ENCODE assay signal across 19 cellular contexts in genomic region chr3:166634091-166634746, GRCh38.
A peak's percentile ranks its signal among the peaks of the same experiment; 100 is the strongest.
DNase-seq lines count a peak whose midpoint lies in the region; ATAC-seq and TF ChIP-seq lines count a peak whose summit lies in the region.
"Had no signal": no experiment of that assay in that cellular context is flagged by ENCODE, and none has a peak within 500 bp of the region (broad histone marks: within the 10 kb centered on the region; RNA-seq: fewer than 3 reads in every experiment).

No MANE protein-coding gene starts in this region.

- no peaks in the 10 kb centered on the region for H4K20me1 ChIP-seq in SU-DHL-6 (ENCODE audit: low read depth, low read length)

- no peak overlapping the region for H3K4me3 ChIP-seq in SU-DHL-6 (ENCODE audit: insufficient read depth, low read length, poor library complexity, severe bottlenecking)
- no peak overlapping the region for H3K4me3 ChIP-seq in colonic mucosa
- H3K4me3 ChIP-seq: Peyer's patch had no signal

- no peaks in the 10 kb centered on the region for H3K4me1 ChIP-seq in colonic mucosa
- H3K4me1 ChIP-seq: BE2C, Peyer's patch had no signal

- H3K79me2 ChIP-seq in SU-DHL-6 (ENCODE audit: insufficient read depth, low read length), result no peaks in the 10 kb centered on the region

- POLR2A ChIA-PET in HEK293T (lab: Yijun Ruan, JAX), result no interaction called here

- no peaks in the 10 kb centered on the region for H3K4me1 Mint-ChIP-seq in activated T-cell treated with anti-CD3 and anti-CD28 coated beads, Interleukin-2, amount 50 U/mL, for 24 hours (ENCODE audit: low read depth)
- H3K4me1 Mint-ChIP-seq: CD4-positive, alpha-beta memory T cell had no signal

- no peak for TF ChIP-seq CTCF in SU-DHL-6 (IDR thresholded peaks at IDR 0.05; ENCODE audit: insufficient read depth, low read length, poor library complexity, severe bottlenecking)
- TF ChIP-seq CTCF in colonic mucosa (IDR thresholded peaks at IDR 0.05), result no peak

- no peaks in the 10 kb centered on the region for H3F3A ChIP-seq in SU-DHL-6 (ENCODE audit: insufficient read depth)

- no peaks in the 10 kb centered on the region for H3K27me3 ChIP-seq in SU-DHL-6 (ENCODE audit: low read length)
- no peaks in the 10 kb centered on the region for H3K27me3 ChIP-seq in colonic mucosa
- H3K27me3 ChIP-seq: BE2C, Peyer's patch had no signal

- H3K4me2 ChIP-seq in SU-DHL-6 (ENCODE audit: low read depth, low read length, poor library complexity, severe bottlenecking), result no peak overlapping the region

- H3K27ac Mint-ChIP-seq in activated T-cell treated with anti-CD3 and anti-CD28 coated beads, Interleukin-2, amount 50 U/mL, for 24 hours, result no peak overlapping the region
- H3K27ac Mint-ChIP-seq: CD4-positive, alpha-beta memory T cell had no signal

- H3K9me3 Mint-ChIP-seq in activated T-cell treated with anti-CD3 and anti-CD28 coated beads, Interleukin-2, amount 50 U/mL, for 24 hours, result peaks cover 5% of the 10 kb centered on the region

- no peak for TF ChIP-seq POLR2A in GM18505 (IDR thresholded peaks at IDR 0.05; ENCODE audit: borderline replicate concordance, extremely low read depth, insufficient read depth, insufficient read length)

- H2AFZ ChIP-seq in SU-DHL-6 (ENCODE audit: low read depth, low read length, severe bottlenecking), result peak overlapping the region; percentile 16

- intact Hi-C loops in colonic mucosa (cut with DNase I), result no loop called here

- no peak for ATAC-seq in GM18505 (IDR thresholded peaks at IDR 0.05; ENCODE audit: unreplicated experiment)

- H3K27me3 Mint-ChIP-seq in activated T-cell treated with anti-CD3 and anti-CD28 coated beads, Interleukin-2, amount 50 U/mL, for 24 hours, result no peaks in the 10 kb centered on the region
- H3K27me3 Mint-ChIP-seq: CD4-positive, alpha-beta memory T cell had no signal

- no peaks in the 10 kb centered on the region for H3K36me3 Mint-ChIP-seq in activated T-cell treated with anti-CD3 and anti-CD28 coated beads, Interleukin-2, amount 50 U/mL, for 24 hours (ENCODE audit: low read depth)
- H3K36me3 Mint-ChIP-seq: CD4-positive, alpha-beta memory T cell had no signal

- H3K4me3 Mint-ChIP-seq in activated T-cell treated with anti-CD3 and anti-CD28 coated beads, Interleukin-2, amount 50 U/mL, for 24 hours, result no peak overlapping the region
- H3K4me3 Mint-ChIP-seq: CD4-positive, alpha-beta memory T cell had no signal

- H3K27ac ChIP-seq in SU-DHL-6 (ENCODE audit: low read depth, low read length), result no peak overlapping the region
- no peak overlapping the region for H3K27ac ChIP-seq in colonic mucosa
- H3K27ac ChIP-seq: Peyer's patch had no signal

- H3K36me3 ChIP-seq in SU-DHL-6 (ENCODE audit: low read length) (no peaks in the 10 kb centered on the region), colonic mucosa (no peaks in the 10 kb centered on the region)
- H3K36me3 ChIP-seq: BE2C, Peyer's patch had no signal

- no peak for DNase-seq in HEK293T (ENCODE audit: extremely low spot score)
- DNase-seq in NCI-H82 (lab: John Stamatoyannopoulos, UW), result peak; percentile 72
- DNase-seq in renal cortical epithelial cell (ENCODE audit: low read depth), result peak; percentile 27
- DNase-seq in colonic mucosa, result no peak
- no peak for DNase-seq in activated T-cell treated with anti-CD3 and anti-CD28 coated beads, Interleukin-2, amount 50 U/mL, for 24 hours
- DNase-seq: BE2C; CD4-positive, alpha-beta memory T cell; DND-41; H7; IMR-90; MV-4-11; NCI-H1694; NCI-H2171 treated with DMSO at 0.1 percent for 48 hours; NCI-H510A; Peyer's patch; Right ventricle myocardium superior; T-helper 2 cell had no signal

- no peaks in the 10 kb centered on the region for H3K9me2 ChIP-seq in SU-DHL-6 (replicated peaks; ENCODE audit: insufficient read depth, low read length)

- CTCF ChIA-PET in HEK293T (lab: Yijun Ruan, JAX), result no interaction called here

- peaks cover 8% of the 10 kb centered on the region; the same call in 1 of the 2 replicates for H3K9me3 ChIP-seq in SU-DHL-6 (ENCODE audit: insufficient read depth, low read length)
- no peaks in the 10 kb centered on the region for H3K9me3 ChIP-seq in colonic mucosa
- H3K9me3 ChIP-seq: BE2C, Peyer's patch had no signal

- no peak overlapping the region for H3K9ac ChIP-seq in SU-DHL-6 (ENCODE audit: low read length)
- no peak overlapping the region for H3K9ac ChIP-seq in colonic mucosa (ENCODE audit: low read depth in 2 of 2, low read length in 2 of 2)

TF ChIP-seq in HEK293T, 16 proteins besides CTCF, POLR2A, EP300 and RAD21:
- TF ChIP-seq PKNOX1 (IDR thresholded peaks at IDR 0.05) (peak; percentile 54), NFRKB (IDR thresholded peaks at IDR 0.05) (no peak), HDGF (IDR thresholded peaks at IDR 0.05; ENCODE audit: borderline replicate concordance) (no peak)
TF ChIP-seq in HEK293T: peak in this region for 1.

Comparison
In these comparisons a context has a peak if more than half of its experiments do, and no peak if none do; other contexts are left out.
1. DNase-seq: peak in NCI-H82 (single experiment) and renal cortical epithelial cell (single experiment); none in HEK293T (single experiment), colonic mucosa (single experiment) and activated T-cell treated with anti-CD3 and anti-CD28 coated beads, Interleukin-2, amount 50 U/mL, for 24 hours (single experiment).